In genomic region chr6:39769012-39769411, GRCh38 we compare ENCODE assay signal across 18 cellular contexts. TPM values are rescaled to one million over a fixed set of nuclear protein-coding genes. Genes with fewer than 3 reads are reported as not detected.
"Had no signal": no experiment of that assay in that cellular context is flagged by ENCODE, and none has a peak within 500 bp of the region (broad histone marks: within the 10 kb centered on the region; RNA-seq: fewer than 3 reads in every experiment).

No MANE protein-coding gene starts in this region.

- H3K36me3 ChIP-seq: ascending aorta, neutrophil, prostate gland, spleen, upper lobe of left lung had no signal

- H3K4me1 ChIP-seq: prostate gland, spleen, upper lobe of left lung had no signal

- ATAC-seq: sciatic nerve; stimulated activated memory B cell treated with anti-CD40 and anti-IgM and Interleukin-4, amounts not matched to agents 10 μg/mL and 1 μg/mL and 100 μg/mL, for 72 hours had no signal

- H3K4me3 ChIP-seq: ascending aorta, prostate gland, spleen, upper lobe of left lung had no signal

- H3K9me3 ChIP-seq: ascending aorta, neutrophil, prostate gland, upper lobe of left lung had no signal

- H3K27ac ChIP-seq: ascending aorta, neutrophil, prostate gland, spleen, upper lobe of left lung, VCaP had no signal

- H3K27me3 ChIP-seq: ascending aorta, upper lobe of left lung had no signal

- DNase-seq: activated CD4-positive, alpha-beta memory T cell treated with anti-CD3 and anti-CD28 coated beads, Interleukin-2, amount 10 ng/mL, durations not matched to agents 7 days and 5 days; activated gamma-delta T cell; activated naive CD8-positive, alpha-beta T cell treated with anti-CD3 and anti-CD28 coated beads for 36 hours; activated T-cell treated with anti-CD3 and anti-CD28 coated beads, Interleukin-2, amount 50 U/mL, for 48 hours; effector CD4-positive, alpha-beta T cell; foreskin melanocyte; naive B cell; spleen; stimulated activated CD4-positive, alpha-beta T cell treated with anti-CD3 and anti-CD28 coated beads, Interleukin-1b, Interleukin-23, amount 100 ng/mL, for 48 hours; upper lobe of left lung had no signal

RNA-seq across cellular contexts. Expression of gene DAAM2, which starts 23.2 kb away (rescaled TPM):
- total RNA-seq: activated CD4-positive, alpha-beta memory T cell treated with anti-CD3 and anti-CD28 coated beads, Interleukin-2, amount 10 ng/mL, durations not matched to agents 7 days and 5 days; activated naive CD8-positive, alpha-beta T cell treated with anti-CD3 and anti-CD28 coated beads for 36 hours had no signal

RNA-seq across cellular contexts. Expression of gene KIF6, which starts 43.8 kb away (rescaled TPM):
- total RNA-seq: activated CD4-positive, alpha-beta memory T cell treated with anti-CD3 and anti-CD28 coated beads, Interleukin-2, amount 10 ng/mL, durations not matched to agents 7 days and 5 days; bronchial epithelial cell; endothelial cell of umbilical vein had no signal
